Comparison of ENCODE assay signal across 1 cellular context in the genomic region with DNA sequence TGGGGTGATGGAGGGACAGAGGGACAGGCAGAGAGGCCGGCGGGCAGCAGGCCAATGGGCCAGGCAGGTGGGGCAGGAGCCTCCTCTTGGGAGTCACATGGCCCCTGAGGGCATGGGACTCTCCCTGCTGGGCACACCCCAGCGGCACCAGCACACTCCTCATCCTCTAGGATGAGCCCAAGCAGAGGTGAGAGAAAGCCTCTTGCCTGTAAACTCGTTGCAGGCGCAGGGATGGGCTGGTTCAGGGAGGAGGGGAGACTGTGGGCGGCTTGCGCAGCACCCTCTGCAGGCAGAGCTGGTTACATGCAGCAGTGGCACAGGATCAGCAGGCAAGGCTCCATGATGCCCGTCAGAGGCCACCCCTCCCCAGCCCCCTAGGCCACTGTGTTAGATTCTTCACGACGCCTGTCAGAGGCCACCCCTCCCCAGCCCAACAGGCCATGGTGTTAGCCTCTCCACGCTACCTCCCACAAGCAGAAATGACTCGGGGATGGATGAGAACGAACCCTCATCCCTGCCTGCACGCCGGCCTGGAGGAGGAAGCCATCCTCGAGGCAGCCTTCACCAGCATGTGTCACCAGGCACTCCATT.
A peak's percentile ranks its signal among the peaks of the same experiment; 100 is the strongest.
TF ChIP-seq lines count a peak whose summit lies in the region.

No MANE protein-coding gene starts in this region.

TF ChIP-seq in HEK293, 187 proteins besides CTCF, POLR2A, EP300 and RAD21 (continued from another document):
- TF ChIP-seq, protein P1, sequence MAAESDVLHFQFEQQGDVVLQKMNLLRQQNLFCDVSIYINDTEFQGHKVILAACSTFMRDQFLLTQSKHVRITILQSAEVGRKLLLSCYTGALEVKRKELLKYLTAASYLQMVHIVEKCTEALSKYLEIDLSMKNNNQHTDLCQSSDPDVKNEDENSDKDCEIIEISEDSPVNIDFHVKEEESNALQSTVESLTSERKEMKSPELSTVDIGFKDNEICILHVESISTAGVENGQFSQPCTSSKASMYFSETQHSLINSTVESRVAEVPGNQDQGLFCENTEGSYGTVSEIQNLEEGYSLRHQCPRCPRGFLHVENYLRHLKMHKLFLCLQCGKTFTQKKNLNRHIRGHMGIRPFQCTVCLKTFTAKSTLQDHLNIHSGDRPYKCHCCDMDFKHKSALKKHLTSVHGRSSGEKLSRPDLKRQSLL (tag by site-specific recombination; IDR thresholded peaks at IDR 0.05): no peak
- TF ChIP-seq, protein P2, sequence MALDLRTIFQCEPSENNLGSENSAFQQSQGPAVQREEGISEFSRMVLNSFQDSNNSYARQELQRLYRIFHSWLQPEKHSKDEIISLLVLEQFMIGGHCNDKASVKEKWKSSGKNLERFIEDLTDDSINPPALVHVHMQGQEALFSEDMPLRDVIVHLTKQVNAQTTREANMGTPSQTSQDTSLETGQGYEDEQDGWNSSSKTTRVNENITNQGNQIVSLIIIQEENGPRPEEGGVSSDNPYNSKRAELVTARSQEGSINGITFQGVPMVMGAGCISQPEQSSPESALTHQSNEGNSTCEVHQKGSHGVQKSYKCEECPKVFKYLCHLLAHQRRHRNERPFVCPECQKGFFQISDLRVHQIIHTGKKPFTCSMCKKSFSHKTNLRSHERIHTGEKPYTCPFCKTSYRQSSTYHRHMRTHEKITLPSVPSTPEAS (tag by site-specific recombination; IDR thresholded peaks at IDR 0.05): no peak
- TF ChIP-seq GLI2 (tag by site-specific recombination; IDR thresholded peaks at IDR 0.05; ENCODE audit: borderline replicate concordance, low read depth) (no peak), ZNF335 (tag by site-specific recombination; conservative IDR thresholded peaks at IDR 0.05) (no peak), ZNF19 (tag by site-specific recombination; IDR thresholded peaks at IDR 0.05; ENCODE audit: low read depth) (no peak), MYNN (tag by site-specific recombination; IDR thresholded peaks at IDR 0.05; ENCODE audit: borderline replicate concordance) (no peak), ZNF341 (tag by site-specific recombination; IDR thresholded peaks at IDR 0.05; ENCODE audit: low read depth) (no peak), YY1 (tag by site-specific recombination; IDR thresholded peaks at IDR 0.05) (no peak), ZNF157 (tag by site-specific recombination; IDR thresholded peaks at IDR 0.05) (no peak), ZNF514 (tag by site-specific recombination; IDR thresholded peaks at IDR 0.05) (no peak), ZNF248 (tag by site-specific recombination; IDR thresholded peaks at IDR 0.05) (no peak), GLI4 (tag by site-specific recombination; IDR thresholded peaks at IDR 0.05) (no peak), ZNF561 (tag by site-specific recombination; IDR thresholded peaks at IDR 0.05; ENCODE audit: borderline replicate concordance) (no peak), KLF1 (tag by site-specific recombination; IDR thresholded peaks at IDR 0.05) (0 out of 2 replicates have a peak, but pooled peaks have one; percentile 15), ZNF274 (IDR thresholded peaks at IDR 0.05; ENCODE audit: low read length) (no peak), ZNF274 (tag by site-specific recombination; IDR thresholded peaks at IDR 0.05; ENCODE audit: borderline replicate concordance) (no peak), ZNF114 (tag by site-specific recombination; IDR thresholded peaks at IDR 0.05) (no peak), ZNF654 (tag by site-specific recombination; IDR thresholded peaks at IDR 0.05; ENCODE audit: low read depth) (no peak), ZNF777 (tag by site-specific recombination; IDR thresholded peaks at IDR 0.05; ENCODE audit: borderline replicate concordance) (no peak), ZSCAN30 (tag by site-specific recombination; IDR thresholded peaks at IDR 0.05) (no peak), ZNF621 (tag by site-specific recombination; IDR thresholded peaks at IDR 0.05) (no peak), ZNF610 (tag by site-specific recombination; IDR thresholded peaks at IDR 0.05; ENCODE audit: borderline replicate concordance) (no peak), HOXD13 (CRISPR knock-in tag; IDR thresholded peaks at IDR 0.05; ENCODE audit: borderline replicate concordance) (no peak), ZNF146 (tag by site-specific recombination; IDR thresholded peaks at IDR 0.05) (no peak), ZNF324 (tag by site-specific recombination; IDR thresholded peaks at IDR 0.05) (no peak), ZNF221 (tag by site-specific recombination; IDR thresholded peaks at IDR 0.05; ENCODE audit: borderline replicate concordance) (no peak), GFI1B (tag by site-specific recombination; IDR thresholded peaks at IDR 0.05) (no peak), EGR2 (tag by site-specific recombination; IDR thresholded peaks at IDR 0.05; ENCODE audit: low read depth) (0 out of 2 replicates have a peak, but pooled peaks have one; percentile 57), ZNF2 (tag by site-specific recombination; IDR thresholded peaks at IDR 0.05) (peak; percentile 93), ZNF530 (tag by site-specific recombination; IDR thresholded peaks at IDR 0.05; ENCODE audit: low read depth) (no peak), ZEB2 (tag by site-specific recombination; IDR thresholded peaks at IDR 0.05) (no peak), ZNF585B (tag by site-specific recombination; IDR thresholded peaks at IDR 0.05) (no peak), ZNF174 (tag by site-specific recombination; IDR thresholded peaks at IDR 0.05) (no peak), KLF8 (tag by site-specific recombination; IDR thresholded peaks at IDR 0.05) (no peak), ZNF555 (tag by site-specific recombination; conservative IDR thresholded peaks at IDR 0.05) (no peak), MEIS1 (CRISPR knock-in tag; IDR thresholded peaks at IDR 0.05; ENCODE audit: borderline replicate concordance) (no peak)
- TF ChIP-seq, protein P3, sequence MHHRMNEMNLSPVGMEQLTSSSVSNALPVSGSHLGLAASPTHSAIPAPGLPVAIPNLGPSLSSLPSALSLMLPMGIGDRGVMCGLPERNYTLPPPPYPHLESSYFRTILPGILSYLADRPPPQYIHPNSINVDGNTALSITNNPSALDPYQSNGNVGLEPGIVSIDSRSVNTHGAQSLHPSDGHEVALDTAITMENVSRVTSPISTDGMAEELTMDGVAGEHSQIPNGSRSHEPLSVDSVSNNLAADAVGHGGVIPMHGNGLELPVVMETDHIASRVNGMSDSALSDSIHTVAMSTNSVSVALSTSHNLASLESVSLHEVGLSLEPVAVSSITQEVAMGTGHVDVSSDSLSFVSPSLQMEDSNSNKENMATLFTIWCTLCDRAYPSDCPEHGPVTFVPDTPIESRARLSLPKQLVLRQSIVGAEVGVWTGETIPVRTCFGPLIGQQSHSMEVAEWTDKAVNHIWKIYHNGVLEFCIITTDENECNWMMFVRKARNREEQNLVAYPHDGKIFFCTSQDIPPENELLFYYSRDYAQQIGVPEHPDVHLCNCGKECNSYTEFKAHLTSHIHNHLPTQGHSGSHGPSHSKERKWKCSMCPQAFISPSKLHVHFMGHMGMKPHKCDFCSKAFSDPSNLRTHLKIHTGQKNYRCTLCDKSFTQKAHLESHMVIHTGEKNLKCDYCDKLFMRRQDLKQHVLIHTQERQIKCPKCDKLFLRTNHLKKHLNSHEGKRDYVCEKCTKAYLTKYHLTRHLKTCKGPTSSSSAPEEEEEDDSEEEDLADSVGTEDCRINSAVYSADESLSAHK (tag by site-specific recombination; IDR thresholded peaks at IDR 0.05): no peak
- TF ChIP-seq, protein P4, sequence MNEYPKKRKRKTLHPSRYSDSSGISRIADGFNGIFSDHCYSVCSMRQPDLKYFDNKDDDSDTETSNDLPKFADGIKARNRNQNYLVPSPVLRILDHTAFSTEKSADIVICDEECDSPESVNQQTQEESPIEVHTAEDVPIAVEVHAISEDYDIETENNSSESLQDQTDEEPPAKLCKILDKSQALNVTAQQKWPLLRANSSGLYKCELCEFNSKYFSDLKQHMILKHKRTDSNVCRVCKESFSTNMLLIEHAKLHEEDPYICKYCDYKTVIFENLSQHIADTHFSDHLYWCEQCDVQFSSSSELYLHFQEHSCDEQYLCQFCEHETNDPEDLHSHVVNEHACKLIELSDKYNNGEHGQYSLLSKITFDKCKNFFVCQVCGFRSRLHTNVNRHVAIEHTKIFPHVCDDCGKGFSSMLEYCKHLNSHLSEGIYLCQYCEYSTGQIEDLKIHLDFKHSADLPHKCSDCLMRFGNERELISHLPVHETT (tag by site-specific recombination; IDR thresholded peaks at IDR 0.05): no peak
- TF ChIP-seq, protein P5, sequence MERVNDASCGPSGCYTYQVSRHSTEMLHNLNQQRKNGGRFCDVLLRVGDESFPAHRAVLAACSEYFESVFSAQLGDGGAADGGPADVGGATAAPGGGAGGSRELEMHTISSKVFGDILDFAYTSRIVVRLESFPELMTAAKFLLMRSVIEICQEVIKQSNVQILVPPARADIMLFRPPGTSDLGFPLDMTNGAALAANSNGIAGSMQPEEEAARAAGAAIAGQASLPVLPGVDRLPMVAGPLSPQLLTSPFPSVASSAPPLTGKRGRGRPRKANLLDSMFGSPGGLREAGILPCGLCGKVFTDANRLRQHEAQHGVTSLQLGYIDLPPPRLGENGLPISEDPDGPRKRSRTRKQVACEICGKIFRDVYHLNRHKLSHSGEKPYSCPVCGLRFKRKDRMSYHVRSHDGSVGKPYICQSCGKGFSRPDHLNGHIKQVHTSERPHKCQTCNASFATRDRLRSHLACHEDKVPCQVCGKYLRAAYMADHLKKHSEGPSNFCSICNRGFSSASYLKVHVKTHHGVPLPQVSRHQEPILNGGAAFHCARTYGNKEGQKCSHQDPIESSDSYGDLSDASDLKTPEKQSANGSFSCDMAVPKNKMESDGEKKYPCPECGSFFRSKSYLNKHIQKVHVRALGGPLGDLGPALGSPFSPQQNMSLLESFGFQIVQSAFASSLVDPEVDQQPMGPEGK (tag by site-specific recombination; IDR thresholded peaks at IDR 0.05): peak; percentile 31; the same call in 1 of the 2 replicates
- TF ChIP-seq, protein P6, sequence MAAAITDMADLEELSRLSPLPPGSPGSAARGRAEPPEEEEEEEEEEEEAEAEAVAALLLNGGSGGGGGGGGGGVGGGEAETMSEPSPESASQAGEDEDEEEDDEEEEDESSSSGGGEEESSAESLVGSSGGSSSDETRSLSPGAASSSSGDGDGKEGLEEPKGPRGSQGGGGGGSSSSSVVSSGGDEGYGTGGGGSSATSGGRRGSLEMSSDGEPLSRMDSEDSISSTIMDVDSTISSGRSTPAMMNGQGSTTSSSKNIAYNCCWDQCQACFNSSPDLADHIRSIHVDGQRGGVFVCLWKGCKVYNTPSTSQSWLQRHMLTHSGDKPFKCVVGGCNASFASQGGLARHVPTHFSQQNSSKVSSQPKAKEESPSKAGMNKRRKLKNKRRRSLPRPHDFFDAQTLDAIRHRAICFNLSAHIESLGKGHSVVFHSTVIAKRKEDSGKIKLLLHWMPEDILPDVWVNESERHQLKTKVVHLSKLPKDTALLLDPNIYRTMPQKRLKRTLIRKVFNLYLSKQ (tag by site-specific recombination; IDR thresholded peaks at IDR 0.05; ENCODE audit: borderline replicate concordance): no peak
- TF ChIP-seq, protein P7, sequence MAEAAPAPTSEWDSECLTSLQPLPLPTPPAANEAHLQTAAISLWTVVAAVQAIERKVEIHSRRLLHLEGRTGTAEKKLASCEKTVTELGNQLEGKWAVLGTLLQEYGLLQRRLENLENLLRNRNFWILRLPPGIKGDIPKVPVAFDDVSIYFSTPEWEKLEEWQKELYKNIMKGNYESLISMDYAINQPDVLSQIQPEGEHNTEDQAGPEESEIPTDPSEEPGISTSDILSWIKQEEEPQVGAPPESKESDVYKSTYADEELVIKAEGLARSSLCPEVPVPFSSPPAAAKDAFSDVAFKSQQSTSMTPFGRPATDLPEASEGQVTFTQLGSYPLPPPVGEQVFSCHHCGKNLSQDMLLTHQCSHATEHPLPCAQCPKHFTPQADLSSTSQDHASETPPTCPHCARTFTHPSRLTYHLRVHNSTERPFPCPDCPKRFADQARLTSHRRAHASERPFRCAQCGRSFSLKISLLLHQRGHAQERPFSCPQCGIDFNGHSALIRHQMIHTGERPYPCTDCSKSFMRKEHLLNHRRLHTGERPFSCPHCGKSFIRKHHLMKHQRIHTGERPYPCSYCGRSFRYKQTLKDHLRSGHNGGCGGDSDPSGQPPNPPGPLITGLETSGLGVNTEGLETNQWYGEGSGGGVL (tag by site-specific recombination; IDR thresholded peaks at IDR 0.05): no peak
- TF ChIP-seq, protein P8, sequence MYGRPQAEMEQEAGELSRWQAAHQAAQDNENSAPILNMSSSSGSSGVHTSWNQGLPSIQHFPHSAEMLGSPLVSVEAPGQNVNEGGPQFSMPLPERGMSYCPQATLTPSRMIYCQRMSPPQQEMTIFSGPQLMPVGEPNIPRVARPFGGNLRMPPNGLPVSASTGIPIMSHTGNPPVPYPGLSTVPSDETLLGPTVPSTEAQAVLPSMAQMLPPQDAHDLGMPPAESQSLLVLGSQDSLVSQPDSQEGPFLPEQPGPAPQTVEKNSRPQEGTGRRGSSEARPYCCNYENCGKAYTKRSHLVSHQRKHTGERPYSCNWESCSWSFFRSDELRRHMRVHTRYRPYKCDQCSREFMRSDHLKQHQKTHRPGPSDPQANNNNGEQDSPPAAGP (tag by site-specific recombination; IDR thresholded peaks at IDR 0.05): peak; percentile 67
- TF ChIP-seq, protein P9, sequence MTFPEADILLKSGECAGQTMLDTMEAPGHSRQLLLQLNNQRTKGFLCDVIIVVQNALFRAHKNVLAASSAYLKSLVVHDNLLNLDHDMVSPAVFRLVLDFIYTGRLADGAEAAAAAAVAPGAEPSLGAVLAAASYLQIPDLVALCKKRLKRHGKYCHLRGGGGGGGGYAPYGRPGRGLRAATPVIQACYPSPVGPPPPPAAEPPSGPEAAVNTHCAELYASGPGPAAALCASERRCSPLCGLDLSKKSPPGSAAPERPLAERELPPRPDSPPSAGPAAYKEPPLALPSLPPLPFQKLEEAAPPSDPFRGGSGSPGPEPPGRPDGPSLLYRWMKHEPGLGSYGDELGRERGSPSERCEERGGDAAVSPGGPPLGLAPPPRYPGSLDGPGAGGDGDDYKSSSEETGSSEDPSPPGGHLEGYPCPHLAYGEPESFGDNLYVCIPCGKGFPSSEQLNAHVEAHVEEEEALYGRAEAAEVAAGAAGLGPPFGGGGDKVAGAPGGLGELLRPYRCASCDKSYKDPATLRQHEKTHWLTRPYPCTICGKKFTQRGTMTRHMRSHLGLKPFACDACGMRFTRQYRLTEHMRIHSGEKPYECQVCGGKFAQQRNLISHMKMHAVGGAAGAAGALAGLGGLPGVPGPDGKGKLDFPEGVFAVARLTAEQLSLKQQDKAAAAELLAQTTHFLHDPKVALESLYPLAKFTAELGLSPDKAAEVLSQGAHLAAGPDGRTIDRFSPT (tag by site-specific recombination; IDR thresholded peaks at IDR 0.05): no peak
- TF ChIP-seq, protein P10, sequence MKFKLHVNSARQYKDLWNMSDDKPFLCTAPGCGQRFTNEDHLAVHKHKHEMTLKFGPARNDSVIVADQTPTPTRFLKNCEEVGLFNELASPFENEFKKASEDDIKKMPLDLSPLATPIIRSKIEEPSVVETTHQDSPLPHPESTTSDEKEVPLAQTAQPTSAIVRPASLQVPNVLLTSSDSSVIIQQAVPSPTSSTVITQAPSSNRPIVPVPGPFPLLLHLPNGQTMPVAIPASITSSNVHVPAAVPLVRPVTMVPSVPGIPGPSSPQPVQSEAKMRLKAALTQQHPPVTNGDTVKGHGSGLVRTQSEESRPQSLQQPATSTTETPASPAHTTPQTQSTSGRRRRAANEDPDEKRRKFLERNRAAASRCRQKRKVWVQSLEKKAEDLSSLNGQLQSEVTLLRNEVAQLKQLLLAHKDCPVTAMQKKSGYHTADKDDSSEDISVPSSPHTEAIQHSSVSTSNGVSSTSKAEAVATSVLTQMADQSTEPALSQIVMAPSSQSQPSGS (tag by site-specific recombination; IDR thresholded peaks at IDR 0.05; ENCODE audit: low read depth): no peak
